Comparison of ENCODE assay signal across 8 cellular contexts in the genomic region with DNA sequence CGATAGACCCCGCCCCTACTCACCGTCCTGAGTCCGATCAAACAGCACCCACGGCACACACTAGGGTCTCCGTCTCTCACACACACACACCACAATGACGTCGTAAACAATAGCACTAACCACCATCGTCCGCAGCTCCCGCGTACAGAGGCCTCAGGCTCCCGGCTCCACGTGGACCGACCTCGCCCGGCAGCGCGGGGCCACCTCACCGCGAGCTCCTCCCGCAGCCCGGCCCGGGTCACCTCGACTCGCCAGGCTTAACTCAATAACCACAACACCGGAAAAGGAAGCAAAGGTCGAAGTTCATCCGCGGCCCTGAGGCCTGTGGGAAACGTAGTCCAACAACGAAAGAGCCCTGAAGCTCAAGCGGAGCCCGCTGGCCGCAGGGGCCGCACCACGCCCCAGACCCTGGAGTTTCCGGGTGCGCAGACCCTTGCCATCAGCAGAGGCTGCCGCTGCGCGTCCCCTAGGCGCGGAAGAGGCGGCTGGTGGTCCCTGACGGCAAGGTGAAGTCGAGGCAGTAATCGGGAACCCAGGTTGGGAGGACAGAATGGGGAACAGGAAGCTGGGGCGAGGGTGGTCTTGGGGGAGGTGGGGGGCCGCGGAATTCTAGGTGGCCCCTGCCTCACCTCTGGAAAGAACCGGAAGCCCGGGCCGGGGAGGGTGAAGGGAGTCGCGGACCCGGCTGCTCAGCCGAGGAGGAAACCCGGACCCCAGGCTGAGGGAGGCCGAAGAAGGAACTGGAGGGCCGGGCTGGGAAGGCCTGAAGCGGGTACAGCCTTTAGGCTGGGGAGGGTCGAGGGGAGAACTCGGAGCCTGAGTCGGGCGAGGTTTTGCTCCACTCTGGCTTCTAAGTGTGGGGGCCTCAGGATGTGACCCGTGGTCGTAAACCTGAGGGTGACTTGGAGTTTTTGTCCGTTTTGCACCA. TPM values are rescaled to one million over a fixed set of nuclear protein-coding genes. Genes with fewer than 3 reads are reported as not detected.
DNase-seq lines count a peak whose midpoint lies in the region; ATAC-seq, FAIRE-seq and TF ChIP-seq lines count a peak whose summit lies in the region.

Gene ZNF529, minus strand, starts transcription at position 273 of the 928 bp plus-strand sequence. CDS start 946 bp downstream, outside the sequence.

- peak within 1 kb of the TSS; percentile 16 for H2BK120ac ChIP-seq in H1 (replicated peaks; ENCODE audit: low read depth, low read length)

- peaks cover 0 to 4% (median 0%) of the 10 kb centered on the region in 4 experiments; a peak in 2 of 7 replicates for H3K4me1 ChIP-seq in H1 (replicated peaks in 1 of 4; ENCODE audit: control insufficient read depth in 3 of 4, insufficient read depth in 4 of 4, low read length in 3 of 4)

- H3K9ac ChIP-seq in H1 (replicated peaks in 1 of 4; ENCODE audit: extremely low read depth in 1 of 4, low read depth in 3 of 4, low read length in 3 of 4), result peak within 1 kb of the TSS; percentile 83 to 96 (median 96)

- peak; percentile 11 to 20; a peak in 2 of 4 replicates for TF ChIP-seq RAD21 in H1 (IDR thresholded peaks at IDR 0.05 in 1 of 2, conservative IDR thresholded peaks at IDR 0.05 in 1 of 2; ENCODE audit: low read depth in 2 of 2, low read length in 2 of 2)

- 0 out of 2 replicates have a peak within 1 kb of the TSS, but pooled peaks have one; percentile 13 for H2BK20ac ChIP-seq in H1 (ENCODE audit: low read length)

- peak within 1 kb of the TSS; percentile 97 for H2BK5ac ChIP-seq in H1 (ENCODE audit: low read depth, low read length)

- peak within 1 kb of the TSS; percentile 66 for H3K4ac ChIP-seq in H1 (replicated peaks; ENCODE audit: insufficient read length, low read depth, low read length)

- H3K27ac ChIP-seq in H1 (ENCODE audit: low read depth, low read length), result peak within 1 kb of the TSS; percentile 91

- peak within 1 kb of the TSS; percentile 99; the same call in 1 of the 2 replicates for H2BK15ac ChIP-seq in H1 (ENCODE audit: low read length)

- peaks cover 0 to 4% of the 10 kb centered on the region in 2 experiments for H4K20me1 ChIP-seq in H1 (replicated peaks in 1 of 2; ENCODE audit: control insufficient read depth in 1 of 2, insufficient read depth in 2 of 2, low read length in 2 of 2)

- H3K27ac Mint-ChIP-seq in memory B cell, result peak within 1 kb of the TSS; percentile 98

- H3K79me1 ChIP-seq in H1 (ENCODE audit: low read depth, low read length), result peaks cover 3% of the 10 kb centered on the region

- peak; percentile 90 to 92 for TF ChIP-seq POLR2A in H1 (IDR thresholded peaks at IDR 0.05; ENCODE audit: control extremely low read depth in 1 of 2, low read depth in 2 of 2, low read length in 2 of 2)

- H3K36me3 ChIP-seq in H1 (ENCODE audit: control insufficient read depth in 2 of 4, insufficient read depth in 4 of 4, low read length in 3 of 4), result peaks cover 0 to 18% (median 4%) of the 10 kb centered on the region in 4 experiments; a peak in 5 of 8 replicates

- H3K9me3 Mint-ChIP-seq in memory B cell, result no peaks in the 10 kb centered on the region

- H3K4me1 Mint-ChIP-seq in memory B cell, result peaks cover 24% of the 10 kb centered on the region

- H3K4me2 ChIP-seq in H1 (ENCODE audit: insufficient read depth in 1 of 2, low read depth in 2 of 2, low read length in 2 of 2), result peak within 1 kb of the TSS; percentile 85 to 95

- peak within 1 kb of the TSS; percentile 93 to 100 (median 96) for H3K4me3 ChIP-seq in H1 (ENCODE audit: extremely low read depth in 1 of 4, insufficient read depth in 2 of 4, low read depth in 3 of 4, low read length in 4 of 4)

- peak; percentile 36 for FAIRE-seq in H1 (lab: Jason Lieb, UNC)

- peak within 1 kb of the TSS; percentile 88; the same call in 1 of the 2 replicates for H2BK12ac ChIP-seq in H1 (ENCODE audit: low read depth, low read length)

- peak within 1 kb of the TSS; percentile 47 for H3K56ac ChIP-seq in H1 (replicated peaks; ENCODE audit: insufficient read length, low read depth, low read length)

- H2AK5ac ChIP-seq in H1 (ENCODE audit: low read depth, low read length), result no peak within 1 kb of the TSS; the same call in 1 of the 2 replicates

- H4K91ac ChIP-seq in H1 (replicated peaks; ENCODE audit: insufficient read length, low read length), result peak within 1 kb of the TSS; percentile 100

- CTCF ChIA-PET in activated CD8-positive, alpha-beta memory T cell treated with anti-CD3 and anti-CD28 coated beads for 36 hours (lab: Charles Lee), result interaction anchor here (1.3 to 2.0 kb wide), 2 partner anchors 45 to 194 kb away, joined by 4 to 6 read pairs; partner anchors contain the start of genes ZFP14 and ZNF260
- CTCF ChIA-PET in H1 (lab: Charles Lee; ENCODE audit: partially characterized antibody), result no interaction called here

- POLR2A ChIA-PET in activated CD8-positive, alpha-beta memory T cell treated with anti-CD3 and anti-CD28 coated beads for 36 hours (lab: Charles Lee), result interaction anchor here (0.5 to 2.0 kb wide), 9 partner anchors 10 to 359 kb away, joined by 4 to 15 read pairs (median 4); partner anchors contain the start of genes ZFP14, ZNF146, ZNF260 and ZNF382
- POLR2A ChIA-PET in H1 (lab: Charles Lee; ENCODE audit: partially characterized antibody), result interaction anchor here (0.7 to 3.4 kb wide), 18 partner anchors 8 to 462 kb away, joined by 3 to 31 read pairs (median 4); partner anchors contain the start of genes OVOL3, ZNF146, ZNF260 and ZNF345

- no peaks in the 10 kb centered on the region for H3K9me3 ChIP-seq in H1 (ENCODE audit: insufficient read depth in 2 of 2, low read depth in 1 of 2, low read length in 1 of 2)

- H4K8ac ChIP-seq in H1 (ENCODE audit: extremely low read depth, insufficient read depth, low read length), result peak within 1 kb of the TSS; percentile 95; the same call in 1 of the 2 replicates

- TF ChIP-seq EP300 in H1 (IDR thresholded peaks at IDR 0.05; ENCODE audit: borderline replicate concordance in 1 of 2, low read depth in 2 of 2, low read length in 2 of 2), result no peak

- peak in 1 of 3 experiments; percentile 14; a peak in 1 of 4 replicates for TF ChIP-seq CTCF in H1 (IDR thresholded peaks at IDR 0.05; ENCODE audit: control extremely low read depth in 1 of 3, insufficient read depth in 1 of 3, low read depth in 1 of 3, low read length in 3 of 3)

- DNase-seq in COLO668 (lab: John Stamatoyannopoulos, UW; ENCODE audit: unreplicated experiment) (peak; percentile 90), HS-5 (ENCODE audit: low read depth) (peak; percentile 59), H1 (ENCODE audit: low read depth in 1 of 2, low spot score in 2 of 2) (peak; percentile 86 to 88), memory B cell (ENCODE audit: low spot score in 2 of 2) (peak; percentile 82 to 87)
- peak; percentile 39 for DNase-seq in NK-92 treated with Interleukin-12 subunit alpha and Interleukin-12 subunit beta, amount 100 ng/mL, for 24 hours (lab: John Stamatoyannopoulos, UW)
- peak; percentile 57 for DNase-seq in stimulated activated CD8-positive, alpha-beta memory T cell treated with anti-CD3 and anti-CD28 coated beads, Interleukin-12 subunit alpha, Interleukin-12 subunit beta, amount 100 ng/mL, for 24 hours (ENCODE audit: extremely low read depth)

- no peak within 1 kb of the TSS for H3K14ac ChIP-seq in H1 (ENCODE audit: insufficient read length)

- H3K23me2 ChIP-seq in H1 (ENCODE audit: low read depth, low read length), result peaks cover 8% of the 10 kb centered on the region

- H3K36me3 Mint-ChIP-seq in memory B cell, result peaks cover 40% of the 10 kb centered on the region

- ATAC-seq in GM19468 (IDR thresholded peaks at IDR 0.05; ENCODE audit: extremely low read depth, unreplicated experiment) (peak; percentile 59), memory B cell (ENCODE audit: low read depth) (peak; percentile 88)

- peak within 1 kb of the TSS; percentile 98 for H2AFZ ChIP-seq in H1 (ENCODE audit: low read length)

- H3K23ac ChIP-seq in H1 (ENCODE audit: insufficient read length), result no peak within 1 kb of the TSS

- H3K4me3 Mint-ChIP-seq in memory B cell, result peak within 1 kb of the TSS; percentile 92

- peak within 1 kb of the TSS; percentile 72; the same call in 1 of the 2 replicates for H3K18ac ChIP-seq in H1 (ENCODE audit: extremely low read depth, low read length)

- peaks cover 0 to 58% of the 10 kb centered on the region in 2 experiments; a peak in 2 of 4 replicates for H3K79me2 ChIP-seq in H1 (ENCODE audit: control insufficient read depth in 1 of 2, insufficient read depth in 2 of 2, low read length in 2 of 2)

- H4K5ac ChIP-seq in H1 (ENCODE audit: insufficient read length, low read depth, low read length), result peak within 1 kb of the TSS; percentile 98

- H3K27me3 ChIP-seq in H1 (replicated peaks in 1 of 4; ENCODE audit: control insufficient read depth in 3 of 4, extremely low read depth in 1 of 4, insufficient read depth in 3 of 4, low read length in 3 of 4), result no peaks in the 10 kb centered on the region

- WGBS in H1 (ENCODE audit: extremely low coverage in 1 of 2, insufficient coverage in 1 of 2, insufficient read length in 1 of 2, insufficient replicate concordance in 2 of 2, low coverage in 1 of 2, low lambda C conversion rate in 2 of 2, missing lambda C conversion rate in 1 of 2), 2 experiments, result 3% methylated on average over 50 of the region's 69 CpGs; no CpG with 5 or more reads in 1 of the 2 experiments

- no peaks in the 10 kb centered on the region for H3K27me3 Mint-ChIP-seq in memory B cell

TF ChIP-seq in H1, 55 proteins besides CTCF, POLR2A, EP300 and RAD21 (continues in another document):
- peak; percentile 83 for TF ChIP-seq CHD2 (IDR thresholded peaks at IDR 0.05; ENCODE audit: low read length)
- no peak; the same call in 1 of the 2 replicates for TF ChIP-seq KDM5A (IDR thresholded peaks at IDR 0.05; ENCODE audit: low read length)
- no peak for TF ChIP-seq SP4 (IDR thresholded peaks at IDR 0.05; ENCODE audit: low read length)
- TF ChIP-seq, protein P1, sequence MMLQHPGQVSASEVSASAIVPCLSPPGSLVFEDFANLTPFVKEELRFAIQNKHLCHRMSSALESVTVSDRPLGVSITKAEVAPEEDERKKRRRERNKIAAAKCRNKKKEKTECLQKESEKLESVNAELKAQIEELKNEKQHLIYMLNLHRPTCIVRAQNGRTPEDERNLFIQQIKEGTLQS (IDR thresholded peaks at IDR 0.05; ENCODE audit: insufficient read depth, low read depth, low read length), result no peak
- TF ChIP-seq YY1 (IDR thresholded peaks at IDR 0.05; ENCODE audit: low read depth, low read length), result 0 out of 2 replicates have a peak, but pooled peaks have one; percentile 14
- TF ChIP-seq TEAD4 (IDR thresholded peaks at IDR 0.05; ENCODE audit: low read depth, low read length), result no peak

RNA-seq across cellular contexts. Expression of gene ZNF529, which starts in this region (rescaled TPM):
- total RNA-seq in activated CD8-positive, alpha-beta memory T cell treated with anti-CD3 and anti-CD28 coated beads for 36 hours, result 10 to 100 TPM; 12.0 to 14.7 TPM
- 12.4 and 14.1 TPM in 2 replicates for total RNA-seq in H1 (2021; fragmentation: NEBNext Ultra II Directional; extraction: Animal tissue kit (Norgen Biotek cat#: 25700))
- polyA plus RNA-seq in H1 (2011; rRNA removed), result 8.0 and 8.4 TPM in 2 replicates
- polyA plus RNA-seq in H1 (2011; cell fraction: cytosol; rRNA removed), result 8.7 TPM
- polyA plus RNA-seq in H1 (2011; cell fraction: nucleus; rRNA removed), result 8.9 TPM
- polyA plus RNA-seq in H1 (2012, experiment 1 of 2), result 4.3 to 8.0 TPM (median 5.9 TPM) in 4 replicates
- 0.68 TPM for polyA plus RNA-seq in H1 (2012, experiment 2 of 2)
- 7.6 TPM for polyA plus RNA-seq in H1 (2013, experiment 1 of 2)
- polyA plus RNA-seq in H1 (2013, experiment 2 of 2), result 6.6 TPM
- polyA minus RNA-seq in H1 (2011; rRNA and poly(A)+ RNA removed), result 7.3 and 11.3 TPM in 2 replicates
- 9.8 TPM for polyA minus RNA-seq in H1 (2011; cell fraction: cytosol; rRNA and poly(A)+ RNA removed)
- polyA minus RNA-seq in H1 (2011; cell fraction: nucleus; rRNA and poly(A)+ RNA removed), result 11.7 TPM

Comparison
In these comparisons a context has a peak if more than half of its experiments do, and no peak if none do; other contexts are left out.
1. Peak in every context shown above with its lines: DNase-seq, ATAC-seq, H3K4me3 ChIP-seq and H3K27ac ChIP-seq.
2. DNase-seq: peak in every context shown above with its lines; median percentile 90 in COLO668; 87 in H1; 84 in memory B cell; 59 in HS-5; 57 in stimulated activated CD8-positive, alpha-beta memory T cell treated with anti-CD3 and anti-CD28 coated beads, Interleukin-12 subunit alpha, Interleukin-12 subunit beta, amount 100 ng/mL, for 24 hours; 39 in NK-92 treated with Interleukin-12 subunit alpha and Interleukin-12 subunit beta, amount 100 ng/mL, for 24 hours.